Comparison of ENCODE assay signal across 8 cellular contexts in the genomic region with DNA sequence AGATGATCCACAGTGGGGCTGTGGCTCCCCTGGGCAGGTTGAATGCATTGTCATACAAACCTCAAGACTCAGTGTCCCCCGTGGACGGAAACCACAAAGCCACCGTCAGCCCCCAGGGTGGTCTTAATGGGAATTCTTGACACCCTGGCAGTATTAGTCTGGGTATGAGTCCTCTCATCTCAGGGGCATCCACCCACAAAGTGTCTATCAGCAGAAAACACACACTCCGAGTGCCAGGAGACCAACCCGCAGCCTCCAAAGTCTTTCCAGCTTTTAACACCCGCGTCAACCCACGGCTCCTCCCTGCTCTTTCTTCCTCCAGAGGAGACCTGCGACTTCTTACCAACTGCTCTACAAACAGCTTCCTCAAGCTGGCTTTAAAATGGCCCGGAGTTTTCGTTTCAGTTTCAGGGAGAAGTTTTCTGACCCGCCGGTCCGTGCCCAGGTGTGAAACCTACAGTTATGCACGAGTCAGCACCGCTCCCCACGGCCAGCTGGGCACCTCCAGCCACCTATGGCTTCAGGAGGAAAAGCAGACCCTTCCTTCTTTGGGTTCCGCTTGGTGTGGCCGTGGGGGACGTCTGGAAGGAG. TPM values are rescaled to one million over a fixed set of nuclear protein-coding genes. Genes with fewer than 3 reads are reported as not detected.
DNase-seq lines count a peak whose midpoint lies in the region; ATAC-seq and TF ChIP-seq lines count a peak whose summit lies in the region.

No MANE protein-coding gene starts in this region.

- H3K4me1 ChIP-seq in thymus (ENCODE audit: control insufficient read depth, insufficient read depth, low read length) (peaks cover 43% of the 10 kb centered on the region), body of pancreas (no peaks in the 10 kb centered on the region)

- ATAC-seq in GM21576 (IDR thresholded peaks at IDR 0.05; ENCODE audit: unreplicated experiment) (peak; percentile 40), body of pancreas (no peak)

- no peaks in the 10 kb centered on the region for H3K36me3 Mint-ChIP-seq in chondrocyte (ENCODE audit: low read depth)

- TF ChIP-seq CTCF in GM12875 (IDR thresholded peaks at IDR 0.05; ENCODE audit: borderline replicate concordance, insufficient read depth, low read depth, low read length) (no peak), chondrocyte (IDR thresholded peaks at IDR 0.05) (no peak), body of pancreas (IDR thresholded peaks at IDR 0.05) (no peak)

- no peaks in the 10 kb centered on the region for H3K9me3 ChIP-seq in thymus (ENCODE audit: control insufficient read depth)
- no peaks in the 10 kb centered on the region for H3K9me3 ChIP-seq in body of pancreas

- no peaks in the 10 kb centered on the region for H3K27me3 Mint-ChIP-seq in chondrocyte (ENCODE audit: low read depth)

- H3K27ac ChIP-seq in thymus (ENCODE audit: low read depth) (peak overlapping the region; percentile 86), body of pancreas (no peak overlapping the region)

- DNase-seq in MV-4-11 (lab: John Stamatoyannopoulos, UW) (peak; percentile 73), chondrocyte (ENCODE audit: low spot score) (peak; percentile 72), body of pancreas (no peak), NCI-H128 (lab: John Stamatoyannopoulos, UW; ENCODE audit: unreplicated experiment) (no peak), NCI-H2171 (lab: John Stamatoyannopoulos, UW) (no peak)

- intact Hi-C loops in body of pancreas (cut with DNase I) = loop anchor here (10.0 kb wide), 1 partner anchor 108 kb away; no protein-coding TSS in a partner anchor

- H3K36me3 ChIP-seq in thymus (ENCODE audit: control insufficient read depth, insufficient read depth) (peaks cover 15% of the 10 kb centered on the region), body of pancreas (replicated peaks in 1 of 2; ENCODE audit: insufficient read depth in 1 of 2, low read depth in 2 of 2) (no peaks in the 10 kb centered on the region)

- peaks cover 2% of the 10 kb centered on the region for H3K9me3 Mint-ChIP-seq in chondrocyte (ENCODE audit: low read depth)

- H3K27me3 ChIP-seq in thymus (ENCODE audit: control insufficient read depth, insufficient read depth) = no peaks in the 10 kb centered on the region
- H3K27me3 ChIP-seq in body of pancreas = no peaks in the 10 kb centered on the region

- H3K4me3 ChIP-seq in GM12875 (ENCODE audit: low read depth, low read length) (peak overlapping the region; percentile 2), thymus (ENCODE audit: low read length) (peak overlapping the region; percentile 35), body of pancreas (no peak overlapping the region)

- no peak overlapping the region for H3K4me3 Mint-ChIP-seq in chondrocyte (ENCODE audit: unreplicated experiment)

- peaks cover 35% of the 10 kb centered on the region for H3K4me1 Mint-ChIP-seq in chondrocyte (ENCODE audit: low read depth)

- no peak overlapping the region for H3K27ac Mint-ChIP-seq in chondrocyte (ENCODE audit: unreplicated experiment)

- WGBS in thymus = 7% methylated on average over 20 of the region's 20 CpGs
- WGBS in body of pancreas, 2 donors = 32 to 41% methylated on average over 20 of the region's 20 CpGs

- no peak for TF ChIP-seq POLR2A in body of pancreas (IDR thresholded peaks at IDR 0.05)

RNA-seq across cellular contexts. Expression of gene ASMTL, which starts 14.4 kb away (rescaled TPM):
- total RNA-seq in chondrocyte = 19.6 to 29.0 TPM (median 20.2 TPM) in 3 replicates
- polyA plus RNA-seq in thymus = 33.0 TPM
- 10 to 100 TPM; 16.5 to 18.9 TPM for total RNA-seq in body of pancreas

Comparison
In these comparisons a context has a peak if more than half of its experiments do, and no peak if none do; other contexts are left out.
1. H3K4me3 ChIP-seq: peak in GM12875 (single experiment) and thymus (single experiment); none in body of pancreas (0 of 2).
2. DNase-seq: peak in MV-4-11 (single experiment) and chondrocyte (single experiment); none in body of pancreas (0 of 4), NCI-H128 (single experiment) and NCI-H2171 (single experiment).